Comparison of ENCODE assay signal across 28 cellular contexts in the genomic region with DNA sequence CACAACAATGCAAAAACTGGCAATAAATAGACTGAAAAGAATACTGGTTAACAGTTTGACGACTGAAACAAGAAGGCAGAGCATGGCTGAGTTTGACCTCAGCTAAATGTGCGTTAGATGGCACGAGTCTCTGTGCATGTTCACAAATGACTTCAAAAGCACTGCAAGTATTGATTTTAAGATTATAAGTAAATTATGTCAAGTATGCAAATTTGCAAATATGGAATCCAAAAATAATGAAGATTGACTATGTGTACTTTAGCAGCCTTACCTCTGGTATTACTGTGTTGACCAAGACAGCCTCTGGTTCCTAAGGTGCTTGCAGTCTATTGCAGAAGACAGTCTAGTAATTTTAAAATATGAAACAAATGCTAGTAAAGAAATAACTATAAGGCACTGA.
"Had no signal": no experiment of that assay in that cellular context is flagged by ENCODE, and none has a peak within 500 bp of the region (broad histone marks: within the 10 kb centered on the region; RNA-seq: fewer than 3 reads in every experiment).

No MANE protein-coding gene starts in this region.

- H3K27me3 ChIP-seq: ovary, suprapubic skin, testis, tibial artery, transverse colon, uterus had no signal

- H3K4me2 ChIP-seq: neural progenitor cell, smooth muscle cell had no signal

- H3K9me3 ChIP-seq: ovary, testis had no signal

- H2AFZ ChIP-seq: neural progenitor cell, parathyroid adenoma had no signal

- H3K4me1 ChIP-seq: parathyroid adenoma, psoas muscle, testis, uterus had no signal

- H3K4me3 ChIP-seq: neural progenitor cell, ovary, psoas muscle, skin epidermis, smooth muscle cell, spleen, suprapubic skin, testis, tibial artery, transverse colon, upper lobe of right lung, uterus had no signal

- H3K79me2 ChIP-seq: parathyroid adenoma had no signal

- DNase-seq: natural killer cell; occipital lobe; ovary; posterior cingulate gyrus; psoas muscle; right cardiac atrium; spleen; stimulated activated CD4-positive, alpha-beta T cell treated with anti-CD3 and anti-CD28 coated beads, Interleukin-12 subunit alpha, Interleukin-12 subunit beta, amount 100 ng/mL, for 4 hours; stimulated activated CD4-positive, alpha-beta T cell treated with anti-CD3 and anti-CD28 coated beads, Interleukin-1b, Interleukin-23, amount 100 ng/mL, for 48 hours; stimulated activated CD4-positive, alpha-beta T cell treated with anti-CD3 and anti-CD28 coated beads, Interleukin-4, amount 100 ng/mL, for 1 hour; stimulated activated CD4-positive, alpha-beta T cell treated with anti-CD3 and anti-CD28 coated beads, Interleukin-4, amount 100 ng/mL, for 4 hours; stimulated activated CD8-positive, alpha-beta memory T cell treated with anti-CD3 and anti-CD28 coated beads, Interleukin-4, amount 100 ng/mL, for 48 hours; stimulated activated naive CD4-positive, alpha-beta T cell; stimulated activated naive CD8-positive, alpha-beta T cell treated with anti-CD3 and anti-CD28 coated beads, Interleukin-15, amount 100 ng/mL, for 72 hours; stimulated activated naive CD8-positive, alpha-beta T cell treated with anti-CD3 and anti-CD28 coated beads, Interleukin-15, Interleukin-2, amounts not matched to agents 100 U/mL and 50 U/mL, for 24 hours; substantia nigra; testis; tibial artery; transverse colon; upper lobe of right lung; uterus had no signal

- H3K36me3 ChIP-seq: ovary, spleen, suprapubic skin, tibial artery, transverse colon, upper lobe of right lung, uterus had no signal

- ATAC-seq: natural killer cell; psoas muscle; right cardiac atrium; sciatic nerve; stimulated activated memory B cell treated with anti-CD40 and anti-IgM and Interleukin-4, amounts not matched to agents 10 μg/mL and 1 μg/mL and 100 μg/mL, for 72 hours; stimulated activated naive CD8-positive, alpha-beta T cell treated with anti-CD3 and anti-CD28 coated beads, Interleukin-15, amount 100 ng/mL, for 72 hours; stimulated activated naive CD8-positive, alpha-beta T cell treated with anti-CD3 and anti-CD28 coated beads, Interleukin-15, Interleukin-2, amounts not matched to agents 100 U/mL and 50 U/mL, for 24 hours; upper lobe of right lung had no signal

- H3K27ac ChIP-seq: neural progenitor cell, ovary, parathyroid adenoma, psoas muscle, skin epidermis, spleen, suprapubic skin, testis, tibial artery, transverse colon, upper lobe of right lung, uterus had no signal

- H3K9ac ChIP-seq: neural progenitor cell, parathyroid adenoma had no signal
